ENCODE assay signal across 8 cellular contexts in the genomic region with DNA sequence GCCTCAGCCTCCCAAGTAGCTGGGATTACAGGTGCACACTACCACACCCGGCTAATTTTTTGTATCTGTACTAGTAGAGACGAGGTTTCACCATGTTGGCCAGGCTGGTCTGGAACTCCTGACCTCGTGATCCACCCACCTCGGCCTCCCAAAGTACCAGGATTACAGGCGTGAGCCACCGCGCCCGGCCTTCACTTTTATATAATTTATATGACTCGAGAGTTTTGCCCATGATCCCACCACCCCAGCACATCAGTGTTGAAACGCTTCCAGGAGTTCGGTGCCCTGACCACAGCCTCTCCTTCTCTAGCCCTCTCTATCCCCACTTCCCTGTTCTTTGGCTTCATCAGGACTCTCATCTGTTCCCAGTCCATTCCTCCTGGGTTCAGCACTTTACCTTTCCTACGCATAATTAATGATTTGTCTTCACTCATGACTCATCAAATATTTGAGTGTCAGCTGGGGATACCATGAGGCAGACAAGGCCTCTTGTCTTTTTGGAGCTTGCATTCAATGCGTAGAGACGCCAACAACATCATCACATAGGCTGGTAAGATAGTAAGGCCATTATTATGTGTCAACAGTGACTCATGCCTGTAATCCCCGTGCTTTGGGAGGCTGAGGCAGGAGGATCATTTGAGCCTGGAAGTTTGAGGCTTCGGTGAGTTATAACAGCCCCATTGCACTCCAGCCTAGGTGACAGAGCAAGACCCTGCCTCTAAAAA. TPM values are rescaled to one million over a fixed set of nuclear protein-coding genes. Genes with fewer than 3 reads are reported as not detected.
DNase-seq lines count a peak whose midpoint lies in the region; ATAC-seq and TF ChIP-seq lines count a peak whose summit lies in the region.

No MANE protein-coding gene starts in this region.

- no peak for TF ChIP-seq CTCF in BE2C (IDR thresholded peaks at IDR 0.05; ENCODE audit: low read depth, low read length)

- WGBS in HUES64 = 91% methylated on average over 16 of the region's 16 CpGs

- peaks cover 5% of the 10 kb centered on the region for H3K36me3 Mint-ChIP-seq in memory B cell

- H3K36me3 ChIP-seq in BE2C (peaks cover 17% of the 10 kb centered on the region), HUES64 (ENCODE audit: insufficient read depth, low read length) (peaks cover 38% of the 10 kb centered on the region), adipocyte (ENCODE audit: control insufficient read depth, insufficient read depth, low read length, severe bottlenecking) (peaks cover 27% of the 10 kb centered on the region)

- peaks cover 3% of the 10 kb centered on the region; the same call in 1 of the 2 replicates for H3K4me1 ChIP-seq in BE2C
- H3K4me1 ChIP-seq in HUES64 (ENCODE audit: insufficient read depth, low read length) = peaks cover 8% of the 10 kb centered on the region; the same call in 1 of the 2 replicates
- H3K4me1 ChIP-seq in adipocyte (ENCODE audit: control insufficient read depth, insufficient read depth, low read length) = peaks cover 17% of the 10 kb centered on the region

- H3K27ac ChIP-seq in HUES64 (ENCODE audit: low read depth, low read length) = no peak overlapping the region; the same call in 1 of the 2 replicates

- ATAC-seq in memory B cell (ENCODE audit: low read depth) (no peak), HG03025 (IDR thresholded peaks at IDR 0.05; ENCODE audit: low FRiP score, unreplicated experiment) (no peak)

- H3K9ac ChIP-seq in HUES64 (ENCODE audit: low read depth, low read length) (peak overlapping the region; percentile 15; the same call in 1 of the 2 replicates), adipocyte (ENCODE audit: low read length) (peak overlapping the region; percentile 93)

- DNase-seq in BE2C (no peak), adipocyte (ENCODE audit: low read depth) (peak; percentile 6), memory B cell (ENCODE audit: low spot score in 2 of 2) (no peak), occipital lobe (lab: John Stamatoyannopoulos, UW) (no peak), NCI-H774 (lab: John Stamatoyannopoulos, UW) (no peak), NCI-H510A (lab: John Stamatoyannopoulos, UW) (no peak)

- H3K27me3 ChIP-seq in BE2C (no peaks in the 10 kb centered on the region), HUES64 (ENCODE audit: insufficient read depth, low read length) (no peaks in the 10 kb centered on the region), adipocyte (replicated peaks; ENCODE audit: control insufficient read depth, insufficient read depth, low read length) (no peaks in the 10 kb centered on the region)

- peaks cover 11% of the 10 kb centered on the region for H3K4me1 Mint-ChIP-seq in memory B cell

- H3K4me3 ChIP-seq in BE2C (ENCODE audit: low read depth, low read length) (peak overlapping the region; percentile 96), HUES64 (ENCODE audit: low read length) (peak overlapping the region; percentile 81), adipocyte (ENCODE audit: low read length) (peak overlapping the region; percentile 87)

- peak overlapping the region; percentile 82 for H3K4me3 Mint-ChIP-seq in memory B cell

- no peaks in the 10 kb centered on the region for H3K27me3 Mint-ChIP-seq in memory B cell

- H3K9me3 ChIP-seq in BE2C (no peaks in the 10 kb centered on the region), HUES64 (ENCODE audit: insufficient read depth, low read depth, low read length) (no peaks in the 10 kb centered on the region), adipocyte (ENCODE audit: control insufficient read depth, low read length) (no peaks in the 10 kb centered on the region)

- peak overlapping the region; percentile 50 for H3K27ac Mint-ChIP-seq in memory B cell

- H3K9me3 Mint-ChIP-seq in memory B cell = no peaks in the 10 kb centered on the region

RNA-seq across cellular contexts. Expression of a gene that starts 1.4 kb away (rescaled TPM):
- 107 TPM for polyA plus RNA-seq in BE2C (2012; ENCODE audit: insufficient read depth, insufficient read length, low read depth)
- 99.5 TPM for polyA plus RNA-seq in HUES64 (2013, experiment 1 of 2)
- 96.0 TPM for polyA plus RNA-seq in HUES64 (2013, experiment 2 of 2)
- total RNA-seq in occipital lobe = 29.2 TPM

RNA-seq across cellular contexts. Expression of a gene that starts 20.3 kb away (rescaled TPM):
- 47.2 TPM for polyA plus RNA-seq in BE2C (2012; ENCODE audit: insufficient read depth, insufficient read length, low read depth)
- 19.3 TPM for polyA plus RNA-seq in HUES64 (2013, experiment 1 of 2)
- polyA plus RNA-seq in HUES64 (2013, experiment 2 of 2) = 20.0 TPM
- 9.7 TPM for total RNA-seq in occipital lobe

RNA-seq across cellular contexts. Expression of a gene that starts 27.8 kb away (rescaled TPM):
- polyA plus RNA-seq in BE2C (2012; ENCODE audit: insufficient read depth, insufficient read length, low read depth) = 4.1 TPM
- not detected for polyA plus RNA-seq in HUES64 (2013, experiment 1 of 2)
- polyA plus RNA-seq in HUES64 (2013, experiment 2 of 2) = 1.3 TPM
- total RNA-seq in occipital lobe = not detected

RNA-seq across cellular contexts. Expression of a gene that starts 33.7 kb away (rescaled TPM):
- 22.3 TPM for polyA plus RNA-seq in BE2C (2012; ENCODE audit: insufficient read depth, insufficient read length, low read depth)
- polyA plus RNA-seq in HUES64 (2013, experiment 1 of 2) = 1.9 TPM
- 2.4 TPM for polyA plus RNA-seq in HUES64 (2013, experiment 2 of 2)
- 8.6 TPM for total RNA-seq in occipital lobe
